In genomic region chr4:152981842-152982241, GRCh38 we compare ENCODE assay signal across 17 cellular contexts.
"Had no signal": no experiment of that assay in that cellular context is flagged by ENCODE, and none has a peak within 500 bp of the region (broad histone marks: within the 10 kb centered on the region; RNA-seq: fewer than 3 reads in every experiment).

No MANE protein-coding gene starts in this region.

- H3K9me3 ChIP-seq: tibial nerve had no signal

- H3K27ac Mint-ChIP-seq: activated CD4-positive, alpha-beta memory T cell treated with anti-CD3 and anti-CD28 coated beads, Interleukin-2, amount 10 ng/mL, durations not matched to agents 7 days and 5 days; activated CD4-positive, alpha-beta T cell treated with anti-CD3 and anti-CD28 coated beads for 36 hours; activated naive CD8-positive, alpha-beta T cell treated with anti-CD3 and anti-CD28 coated beads, Interleukin-2, amount 10 ng/mL, durations not matched to agents 7 days and 5 days; activated T-cell treated with anti-CD3 and anti-CD28 coated beads, Interleukin-2, amount 50 U/mL, for 72 hours; natural killer cell; stimulated activated effector memory CD8-positive, alpha-beta T cell treated with anti-CD3 and anti-CD28 coated beads, Interleukin-12 subunit alpha, Interleukin-12 subunit beta, amount 100 ng/mL, for 72 hours; T-helper 2 cell treated with Interferon-gamma antibody and Interleukin-4, amounts not matched to agents 5 μg/mL and 100 μg/mL, for 36 hours had no signal

- H3K4me3 ChIP-seq: tibial nerve had no signal

- H3K9me3 Mint-ChIP-seq: activated CD4-positive, alpha-beta memory T cell treated with anti-CD3 and anti-CD28 coated beads, Interleukin-2, amount 10 ng/mL, durations not matched to agents 7 days and 5 days; activated naive CD8-positive, alpha-beta T cell treated with anti-CD3 and anti-CD28 coated beads, Interleukin-2, amount 10 ng/mL, durations not matched to agents 7 days and 5 days; activated T-cell treated with anti-CD3 and anti-CD28 coated beads, Interleukin-2, amount 50 U/mL, for 72 hours; natural killer cell; stimulated activated effector memory CD8-positive, alpha-beta T cell treated with anti-CD3 and anti-CD28 coated beads, Interleukin-12 subunit alpha, Interleukin-12 subunit beta, amount 100 ng/mL, for 72 hours; T-helper 2 cell treated with Interferon-gamma antibody and Interleukin-4, amounts not matched to agents 5 μg/mL and 100 μg/mL, for 36 hours had no signal

- H3K36me3 Mint-ChIP-seq: activated naive CD8-positive, alpha-beta T cell treated with anti-CD3 and anti-CD28 coated beads, Interleukin-2, amount 10 ng/mL, durations not matched to agents 7 days and 5 days; natural killer cell; stimulated activated effector memory CD8-positive, alpha-beta T cell treated with anti-CD3 and anti-CD28 coated beads, Interleukin-12 subunit alpha, Interleukin-12 subunit beta, amount 100 ng/mL, for 72 hours had no signal

- H3K27me3 ChIP-seq: tibial nerve had no signal

- H3K27me3 Mint-ChIP-seq: activated CD4-positive, alpha-beta T cell treated with anti-CD3 and anti-CD28 coated beads for 36 hours had no signal

- H3K4me1 Mint-ChIP-seq: activated CD4-positive, alpha-beta memory T cell treated with anti-CD3 and anti-CD28 coated beads, Interleukin-2, amount 10 ng/mL, durations not matched to agents 7 days and 5 days; activated CD4-positive, alpha-beta T cell treated with anti-CD3 and anti-CD28 coated beads for 36 hours; activated naive CD8-positive, alpha-beta T cell treated with anti-CD3 and anti-CD28 coated beads, Interleukin-2, amount 10 ng/mL, durations not matched to agents 7 days and 5 days; natural killer cell; stimulated activated effector memory CD8-positive, alpha-beta T cell treated with anti-CD3 and anti-CD28 coated beads, Interleukin-12 subunit alpha, Interleukin-12 subunit beta, amount 100 ng/mL, for 72 hours had no signal

- H3K27ac ChIP-seq: epithelial cell of prostate, VCaP had no signal

- DNase-seq: activated CD4-positive, alpha-beta memory T cell treated with anti-CD3 and anti-CD28 coated beads, Interleukin-2, amount 10 ng/mL, durations not matched to agents 7 days and 5 days; activated CD4-positive, alpha-beta T cell treated with anti-CD3 and anti-CD28 coated beads for 36 hours; activated CD8-positive, alpha-beta memory T cell treated with anti-CD3 and anti-CD28 coated beads, Interleukin-2, amount 50 U/mL, for 4 hours; activated naive CD8-positive, alpha-beta T cell treated with anti-CD3 and anti-CD28 coated beads, Interleukin-2, amount 10 ng/mL, durations not matched to agents 7 days and 5 days; activated T-cell treated with anti-CD3 and anti-CD28 coated beads, Interleukin-2, amount 50 U/mL, for 72 hours; anterior cingulate cortex; cortex of kidney; effector memory CD4-positive, alpha-beta T cell; hippocampal formation; left cardiac atrium; natural killer cell; right cardiac atrium had no signal

- H3K4me3 Mint-ChIP-seq: activated CD4-positive, alpha-beta memory T cell treated with anti-CD3 and anti-CD28 coated beads, Interleukin-2, amount 10 ng/mL, durations not matched to agents 7 days and 5 days; activated CD4-positive, alpha-beta T cell treated with anti-CD3 and anti-CD28 coated beads for 36 hours; activated naive CD8-positive, alpha-beta T cell treated with anti-CD3 and anti-CD28 coated beads, Interleukin-2, amount 10 ng/mL, durations not matched to agents 7 days and 5 days; activated T-cell treated with anti-CD3 and anti-CD28 coated beads, Interleukin-2, amount 50 U/mL, for 72 hours; natural killer cell; stimulated activated effector memory CD8-positive, alpha-beta T cell treated with anti-CD3 and anti-CD28 coated beads, Interleukin-12 subunit alpha, Interleukin-12 subunit beta, amount 100 ng/mL, for 72 hours; T-helper 2 cell treated with Interferon-gamma antibody and Interleukin-4, amounts not matched to agents 5 μg/mL and 100 μg/mL, for 36 hours had no signal

- ATAC-seq: activated CD4-positive, alpha-beta T cell treated with anti-CD3 and anti-CD28 coated beads for 36 hours; activated T-cell treated with anti-CD3 and anti-CD28 coated beads, Interleukin-2, amount 50 U/mL, for 72 hours; natural killer cell; right cardiac atrium had no signal

- H3K4me1 ChIP-seq: tibial nerve had no signal
